Comparison of ENCODE assay signal across 24 cellular contexts in the genomic region with DNA sequence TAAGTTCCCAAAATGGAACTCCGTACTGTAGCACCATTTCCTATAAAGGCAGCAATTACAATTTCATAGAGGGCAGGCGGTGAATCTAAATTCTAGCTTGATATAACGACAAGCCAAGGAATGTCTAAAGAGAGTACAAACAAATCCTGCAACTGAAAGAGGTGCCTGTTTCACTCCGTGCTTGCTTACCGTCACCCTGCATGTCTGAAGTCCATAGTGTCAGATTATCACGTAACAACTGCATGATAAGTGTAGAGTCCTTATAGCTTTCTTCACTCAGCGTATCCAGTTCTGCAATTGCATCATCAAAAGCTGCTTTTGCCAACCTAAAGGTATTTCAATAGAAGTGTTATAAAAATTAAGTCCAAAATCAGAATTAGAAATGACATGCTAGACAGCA.
"Had no signal": no experiment of that assay in that cellular context is flagged by ENCODE, and none has a peak within 500 bp of the region (broad histone marks: within the 10 kb centered on the region; RNA-seq: fewer than 3 reads in every experiment).

No MANE protein-coding gene starts in this region.

- ATAC-seq: gastroesophageal sphincter; naive thymus-derived CD8-positive, alpha-beta T cell; SK-N-SH treated with all-trans-retinoic acid at 6 μM for 48 hours had no signal

- H3K27me3 Mint-ChIP-seq: activated naive CD8-positive, alpha-beta T cell treated with anti-CD3 and anti-CD28 coated beads, Interleukin-2, amount 10 ng/mL, durations not matched to agents 7 days and 5 days; memory B cell; naive thymus-derived CD8-positive, alpha-beta T cell had no signal

- DNase-seq: activated CD4-positive, alpha-beta T cell treated with anti-CD3 and anti-CD28 coated beads, Interleukin-2, amount 50 U/mL, for 48 hours; activated CD4-positive, CD25-positive, alpha-beta regulatory T cell treated with anti-CD3 and anti-CD28 coated beads, Interleukin-2, amount 50 U/mL, for 72 hours; activated gamma-delta T cell treated with Interleukin-2 at 50 U/mL for 16 hours; activated naive CD8-positive, alpha-beta T cell treated with anti-CD3 and anti-CD28 coated beads, Interleukin-2, amount 10 ng/mL, durations not matched to agents 7 days and 5 days; anterior cingulate cortex; dorsolateral prefrontal cortex; endodermal cell; erythroblast; naive thymus-derived CD8-positive, alpha-beta T cell; stimulated activated CD4-positive, alpha-beta T cell treated with anti-CD3 and anti-CD28 coated beads, Interleukin-15, amount 100 ng/mL, for 24 hours; stimulated activated CD4-positive, alpha-beta T cell treated with anti-CD3 and anti-CD28 coated beads, Interleukin-4, amount 100 ng/mL, for 1 hour; stimulated activated naive CD4-positive, alpha-beta T cell treated with Interleukin-2 at 50 U/mL for 16 hours; substantia nigra; T-helper 1 cell; T1000; upper lobe of left lung had no signal

- H3K27ac ChIP-seq: breast epithelium, dorsolateral prefrontal cortex, gastroesophageal sphincter, neutrophil, parathyroid adenoma, skin epidermis, upper lobe of left lung had no signal

- H2AFZ ChIP-seq: parathyroid adenoma had no signal

- H3K9ac ChIP-seq: parathyroid adenoma had no signal

- H3K27me3 ChIP-seq: breast epithelium, dorsolateral prefrontal cortex, gastroesophageal sphincter, neutrophil, upper lobe of left lung had no signal

- H3K9me3 Mint-ChIP-seq: activated naive CD8-positive, alpha-beta T cell treated with anti-CD3 and anti-CD28 coated beads, Interleukin-2, amount 10 ng/mL, durations not matched to agents 7 days and 5 days; memory B cell; naive thymus-derived CD8-positive, alpha-beta T cell had no signal

- H3K4me3 Mint-ChIP-seq: activated naive CD8-positive, alpha-beta T cell treated with anti-CD3 and anti-CD28 coated beads, Interleukin-2, amount 10 ng/mL, durations not matched to agents 7 days and 5 days; endodermal cell; memory B cell had no signal

- H3K4me1 ChIP-seq: breast epithelium, parathyroid adenoma, upper lobe of left lung had no signal

- FAIRE-seq: islet of Langerhans had no signal

- H3K4me1 Mint-ChIP-seq: endodermal cell had no signal

- H3K36me3 ChIP-seq: breast epithelium had no signal

- H3K27ac Mint-ChIP-seq: activated naive CD8-positive, alpha-beta T cell treated with anti-CD3 and anti-CD28 coated beads, Interleukin-2, amount 10 ng/mL, durations not matched to agents 7 days and 5 days; endodermal cell; memory B cell had no signal

- H3K4me3 ChIP-seq: breast epithelium, dorsolateral prefrontal cortex, gastroesophageal sphincter, skin epidermis, upper lobe of left lung had no signal

- H3K9me3 ChIP-seq: breast epithelium, gastroesophageal sphincter, neutrophil, upper lobe of left lung had no signal
